8 cellular contexts compared by ENCODE assay signal in genomic region chr1:103514920-103515503, GRCh38. TPM values are rescaled to one million over a fixed set of nuclear protein-coding genes. Genes with fewer than 3 reads are reported as not detected.
DNase-seq lines count a peak whose midpoint lies in the region; ATAC-seq, FAIRE-seq and TF ChIP-seq lines count a peak whose summit lies in the region.

No MANE protein-coding gene starts in this region.

- no peaks in the 10 kb centered on the region for H4K20me1 ChIP-seq in OCI-LY7 (ENCODE audit: insufficient read depth, low read length)

- BruUV-seq in OCI-LY7 (replicated peaks; lab: Mats Ljungman, UMichigan): no TSS peak

- ATAC-seq in Right ventricle myocardium superior (ENCODE audit: poor library complexity) (peak; percentile 68), GM21723 (IDR thresholded peaks at IDR 0.05; ENCODE audit: unreplicated experiment) (peak; percentile 88)

- no peak overlapping the region for H3K4me3 Mint-ChIP-seq in mesothelial cell of epicardium

- H3K9me3 Mint-ChIP-seq in mesothelial cell of epicardium: peaks cover 14% of the 10 kb centered on the region

- no peak for DNase-seq in Right ventricle myocardium superior
- no peak for DNase-seq in cardiac septum (ENCODE audit: low spot score)
- DNase-seq in HTR-8/SVneo (ENCODE audit: insufficient read length, low spot score): peak; percentile 6
- peak; percentile 55 for DNase-seq in OCI-LY7 (ENCODE audit: low spot score)
- no peak for DNase-seq in colonic mucosa
- no peak for DNase-seq in mesothelial cell of epicardium (ENCODE audit: low spot score in 2 of 2, unreplicated experiment in 2 of 2)
- DNase-seq in effector CD8-positive, alpha-beta T cell (lab: John Stamatoyannopoulos, UW): no peak

- CTCF ChIA-PET in OCI-LY7 (lab: Charles Lee; ENCODE audit: unreplicated experiment): no interaction called here

- H3K4me2 ChIP-seq in OCI-LY7 (ENCODE audit: low read length): no peak overlapping the region

- POLR2A ChIA-PET in OCI-LY7 (lab: Charles Lee): interaction anchor here (1.7 to 2.0 kb wide), 2 partner anchors 11 kb away, joined by 3 to 8 read pairs; partner anchors contain the start of gene RNPC3

- H3K4me1 ChIP-seq in OCI-LY7 (ENCODE audit: insufficient read depth, low read length, poor library complexity, severe bottlenecking) (peaks cover 10% of the 10 kb centered on the region), colonic mucosa (no peaks in the 10 kb centered on the region)

- FAIRE-seq in HTR-8/SVneo (lab: Jason Lieb, UNC): no peak

- no peaks in the 10 kb centered on the region for H3K27me3 ChIP-seq in colonic mucosa

- H3K27ac ChIP-seq in OCI-LY7 (ENCODE audit: low read depth, low read length, poor library complexity, severe bottlenecking) (no peak overlapping the region), colonic mucosa (no peak overlapping the region)

- H3K9ac ChIP-seq in colonic mucosa (ENCODE audit: low read depth in 2 of 2, low read length in 2 of 2): no peak overlapping the region

- H3K79me2 ChIP-seq in OCI-LY7 (ENCODE audit: insufficient read depth, low read depth, low read length): no peaks in the 10 kb centered on the region

- no peak overlapping the region for H2AFZ ChIP-seq in OCI-LY7 (ENCODE audit: low read length)

- TF ChIP-seq CTCF in OCI-LY7 (conservative IDR thresholded peaks at IDR 0.05; ENCODE audit: low read length) (peak; percentile 85), colonic mucosa (IDR thresholded peaks at IDR 0.05) (peak; percentile 63), mesothelial cell of epicardium (IDR thresholded peaks at IDR 0.05; ENCODE audit: unreplicated experiment) (peak; percentile 71)

- no peak overlapping the region for H3K4me3 ChIP-seq in OCI-LY7 (ENCODE audit: low read depth, low read length, poor library complexity, severe bottlenecking)
- H3K4me3 ChIP-seq in colonic mucosa: no peak overlapping the region

- no peaks in the 10 kb centered on the region for H3K9me2 ChIP-seq in OCI-LY7 (ENCODE audit: insufficient read depth, low read length)

- no peak overlapping the region for H3K27ac Mint-ChIP-seq in mesothelial cell of epicardium

- H3K4me1 Mint-ChIP-seq in mesothelial cell of epicardium: peaks cover 2% of the 10 kb centered on the region

- no peaks in the 10 kb centered on the region for H3K27me3 Mint-ChIP-seq in mesothelial cell of epicardium (ENCODE audit: low read depth)

- H3K36me3 ChIP-seq in OCI-LY7 (ENCODE audit: insufficient read depth, low read length) (no peaks in the 10 kb centered on the region), colonic mucosa (no peaks in the 10 kb centered on the region)

- intact Hi-C loops in Right ventricle myocardium superior (cut with DNase I) (loop anchor here (5.0 kb wide), 1 partner anchor 408 kb away; the partner anchor contains the start of gene COL11A1), cardiac septum (cut with DNase I) (loop anchor here (5.0 kb wide), 1 partner anchor 408 kb away; the partner anchor contains the start of gene COL11A1), OCI-LY7 (cut with micrococcal nuclease; ENCODE audit: unreplicated experiment) (loop anchor here (5.0 kb wide), 1 partner anchor 413 kb away; no protein-coding TSS in a partner anchor), colonic mucosa (cut with DNase I) (loop anchor here (5.0 kb wide), 1 partner anchor 403 kb away; no protein-coding TSS in a partner anchor)

- H3K9me3 ChIP-seq in OCI-LY7 (ENCODE audit: low read length): no peaks in the 10 kb centered on the region
- no peaks in the 10 kb centered on the region for H3K9me3 ChIP-seq in colonic mucosa

- peaks cover 15% of the 10 kb centered on the region for H3K36me3 Mint-ChIP-seq in mesothelial cell of epicardium

RNA-seq across cellular contexts. Expression of gene RNPC3, which starts 10.5 kb away (rescaled TPM):
- 18.7 TPM for total RNA-seq in Right ventricle myocardium superior
- 26.2 TPM for total RNA-seq in cardiac septum
- total RNA-seq in OCI-LY7 (2014; rRNA removed; shearing (Covaris generic)): 20.1 and 22.6 TPM in 2 replicates
- 33.6 and 43.7 TPM in 2 replicates for total RNA-seq in OCI-LY7 (2022)
- 10 to 100 TPM; 18.8 to 19.0 TPM for total RNA-seq in colonic mucosa
- total RNA-seq in mesothelial cell of epicardium: 28.4 to 30.0 TPM (median 29.6 TPM) in 3 replicates

RNA-seq across cellular contexts. Expression of gene AMY2B, which starts 56.4 kb away (rescaled TPM):
- total RNA-seq in Right ventricle myocardium superior (19.1 TPM), cardiac septum (31.1 TPM), OCI-LY7 (2022) (5.1 and 5.7 TPM in 2 replicates), colonic mucosa (1 to 10 TPM; 6.6 to 8.5 TPM), mesothelial cell of epicardium (12.3 to 12.7 TPM (median 12.6 TPM) in 3 replicates)
- total RNA-seq in OCI-LY7 (2014; rRNA removed; shearing (Covaris generic)): 3.4 and 5.7 TPM in 2 replicates

Comparison
In these comparisons a context has a peak if more than half of its experiments do, and no peak if none do; other contexts are left out.
1. DNase-seq: peak in HTR-8/SVneo (single experiment) and OCI-LY7 (single experiment); none in Right ventricle myocardium superior (single experiment), cardiac septum (single experiment), colonic mucosa (single experiment), mesothelial cell of epicardium (0 of 2) and effector CD8-positive, alpha-beta T cell (single experiment).
2. Peak in every context shown above with its lines, with median percentiles within 50 percentile points of each other: CTCF ChIP-seq.